9 cellular contexts compared by ENCODE assay signal in the genomic region with DNA sequence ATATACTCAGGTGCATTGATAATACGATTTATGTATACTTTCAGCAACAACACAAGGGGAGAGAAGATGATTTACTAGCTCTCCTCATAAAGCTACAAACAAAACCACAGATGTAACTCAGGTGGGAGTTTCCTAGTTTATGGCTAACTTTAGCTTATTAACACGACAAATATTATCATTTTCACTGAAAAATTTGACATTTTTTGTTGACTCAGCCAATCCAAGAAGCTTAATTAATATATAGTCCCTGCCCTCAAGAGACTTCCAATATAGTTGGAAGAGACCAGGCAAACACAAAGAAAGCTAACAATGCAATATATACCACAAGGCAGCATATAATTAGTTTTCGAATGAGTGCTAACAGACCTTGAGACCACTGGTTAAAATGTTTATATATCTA. TPM values are rescaled to one million over a fixed set of nuclear protein-coding genes. Genes with fewer than 3 reads are reported as not detected.
DNase-seq lines count a peak whose midpoint lies in the region; ATAC-seq, FAIRE-seq and TF ChIP-seq lines count a peak whose summit lies in the region.
"Had no signal": no experiment of that assay in that cellular context is flagged by ENCODE, and none has a peak within 500 bp of the region (broad histone marks: within the 10 kb centered on the region; RNA-seq: fewer than 3 reads in every experiment).

No MANE protein-coding gene starts in this region.

- H2AFZ ChIP-seq in keratinocyte (ENCODE audit: control insufficient read depth, low read length), result no peak overlapping the region

- peaks cover 41% of the 10 kb centered on the region for H3K79me2 ChIP-seq in keratinocyte (ENCODE audit: control insufficient read depth, insufficient read depth, low read length)

- peaks cover 10% of the 10 kb centered on the region for H3K36me3 Mint-ChIP-seq in activated T-cell treated with anti-CD3 and anti-CD28 coated beads, Interleukin-2, amount 50 U/mL, for 4 hours (ENCODE audit: insufficient read depth)
- peaks cover 34% of the 10 kb centered on the region for H3K36me3 Mint-ChIP-seq in activated T-helper 2 cell treated with anti-CD3 and anti-CD28 coated beads, Interferon-gamma antibody, Interleukin-2, Interleukin-4, amounts not matched to agents 10 μg/mL and 5 μg/mL and 100 μg/mL, durations not matched to agents 14 hours and 24 hours and 36 hours (ENCODE audit: low read depth)

- H3K9me1 ChIP-seq in keratinocyte (ENCODE audit: control insufficient read depth, extremely low read depth, insufficient read depth, low read length), result no peaks in the 10 kb centered on the region

- H3K27ac Mint-ChIP-seq in activated T-helper 2 cell treated with anti-CD3 and anti-CD28 coated beads, Interferon-gamma antibody, Interleukin-2, Interleukin-4, amounts not matched to agents 10 μg/mL and 5 μg/mL and 100 μg/mL, durations not matched to agents 14 hours and 24 hours and 36 hours, result no peak overlapping the region

- H3K36me3 ChIP-seq in keratinocyte (ENCODE audit: control insufficient read depth in 2 of 2, extremely low read depth in 1 of 2, insufficient read depth in 2 of 2, low read length in 2 of 2) (peaks cover 0 to 5% of the 10 kb centered on the region in 2 experiments), thoracic aorta (no peaks in the 10 kb centered on the region)

- H4K20me1 ChIP-seq in keratinocyte (ENCODE audit: control insufficient read depth, extremely low read depth, insufficient read depth, low read length), result no peaks in the 10 kb centered on the region

- intact Hi-C loops in activated T-helper 2 cell treated with anti-CD3 and anti-CD28 coated beads, Interferon-gamma antibody, Interleukin-2, Interleukin-4, amounts not matched to agents 10 μg/mL and 5 μg/mL and 100 μg/mL, durations not matched to agents 14 hours and 24 hours and 36 hours (cut with micrococcal nuclease), result loop anchor here (1.0 to 5.0 kb wide), 5 partner anchors 38 to 643 kb away; a partner anchor contains a TSS

- peak overlapping the region; percentile 87 for H3K4me2 ChIP-seq in keratinocyte (ENCODE audit: control insufficient read depth, extremely low read depth, insufficient read depth, low read depth, low read length)

- H3K4me1 Mint-ChIP-seq in activated T-cell treated with anti-CD3 and anti-CD28 coated beads, Interleukin-2, amount 50 U/mL, for 4 hours (ENCODE audit: low read depth), result peaks cover 30% of the 10 kb centered on the region
- peaks cover 28% of the 10 kb centered on the region for H3K4me1 Mint-ChIP-seq in activated T-helper 2 cell treated with anti-CD3 and anti-CD28 coated beads, Interferon-gamma antibody, Interleukin-2, Interleukin-4, amounts not matched to agents 10 μg/mL and 5 μg/mL and 100 μg/mL, durations not matched to agents 14 hours and 24 hours and 36 hours (ENCODE audit: low read depth)

- H3K27me3 Mint-ChIP-seq in activated T-cell treated with anti-CD3 and anti-CD28 coated beads, Interleukin-2, amount 50 U/mL, for 4 hours (ENCODE audit: low read depth), result no peaks in the 10 kb centered on the region
- no peaks in the 10 kb centered on the region for H3K27me3 Mint-ChIP-seq in activated T-helper 2 cell treated with anti-CD3 and anti-CD28 coated beads, Interferon-gamma antibody, Interleukin-2, Interleukin-4, amounts not matched to agents 10 μg/mL and 5 μg/mL and 100 μg/mL, durations not matched to agents 14 hours and 24 hours and 36 hours (ENCODE audit: low read depth)

- H3K9me3 ChIP-seq in keratinocyte (ENCODE audit: control insufficient read depth, low read depth, low read length) (no peaks in the 10 kb centered on the region), thoracic aorta (no peaks in the 10 kb centered on the region)

- peaks cover 1% of the 10 kb centered on the region for H3K9me3 Mint-ChIP-seq in activated T-cell treated with anti-CD3 and anti-CD28 coated beads, Interleukin-2, amount 50 U/mL, for 4 hours
- H3K9me3 Mint-ChIP-seq in activated T-helper 2 cell treated with anti-CD3 and anti-CD28 coated beads, Interferon-gamma antibody, Interleukin-2, Interleukin-4, amounts not matched to agents 10 μg/mL and 5 μg/mL and 100 μg/mL, durations not matched to agents 14 hours and 24 hours and 36 hours, result peaks cover 1% of the 10 kb centered on the region

- FAIRE-seq in keratinocyte (lab: Jason Lieb, UNC) (no peak), RCC 7860 (lab: Jason Lieb, UNC) (no peak), HTR-8/SVneo (lab: Jason Lieb, UNC) (no peak)

- TF ChIP-seq CTCF in keratinocyte (optimal IDR thresholded peaks at IDR 0.05 in 1 of 3, IDR thresholded peaks at IDR 0.05 in 1 of 3, conservative IDR thresholded peaks at IDR 0.05 in 1 of 3; ENCODE audit: extremely low read depth in 1 of 3, insufficient read depth in 2 of 3, low read length in 3 of 3) (no peak), thoracic aorta (IDR thresholded peaks at IDR 0.05) (no peak)

- H3K4me3 Mint-ChIP-seq in activated T-cell treated with anti-CD3 and anti-CD28 coated beads, Interleukin-2, amount 50 U/mL, for 4 hours, result peak overlapping the region; percentile 98
- peak overlapping the region; percentile 95 for H3K4me3 Mint-ChIP-seq in activated T-helper 2 cell treated with anti-CD3 and anti-CD28 coated beads, Interferon-gamma antibody, Interleukin-2, Interleukin-4, amounts not matched to agents 10 μg/mL and 5 μg/mL and 100 μg/mL, durations not matched to agents 14 hours and 24 hours and 36 hours (ENCODE audit: low read depth)

- no peak for ATAC-seq in activated T-cell treated with anti-CD3 and anti-CD28 coated beads, Interleukin-2, amount 50 U/mL, for 4 hours
- no peak for ATAC-seq in thoracic aorta (ENCODE audit: insufficient number of reproducible peaks, low FRiP score, low read depth)

- H3K27ac ChIP-seq in keratinocyte (ENCODE audit: control insufficient read depth, insufficient read depth, low read length) (peak overlapping the region; percentile 91), thoracic aorta (no peak overlapping the region)

- H3K4me1 ChIP-seq in keratinocyte (ENCODE audit: control insufficient read depth, extremely low read depth, insufficient read depth, low read length), result peaks cover 6% of the 10 kb centered on the region
- H3K4me1 ChIP-seq in thoracic aorta (ENCODE audit: control insufficient read depth in 1 of 2, low read depth in 2 of 2), result peaks cover 13 to 20% of the 10 kb centered on the region in 2 donors

- H3K27me3 ChIP-seq in keratinocyte (ENCODE audit: control insufficient read depth, extremely low read depth, insufficient read depth, low read length) (no peaks in the 10 kb centered on the region), thoracic aorta (replicated peaks; ENCODE audit: insufficient read depth) (no peaks in the 10 kb centered on the region)

- dilution Hi-C loops in keratinocyte (cut with MboI; ENCODE audit: extremely low pct_ligation_motif_present, low sequenced_read_pairs), result no loop called here

- peak overlapping the region; percentile 85 to 96 (median 86) for H3K4me3 ChIP-seq in keratinocyte (ENCODE audit: control insufficient read depth in 2 of 3, extremely low read depth in 1 of 3, insufficient read depth in 2 of 3, low read depth in 1 of 3, low read length in 3 of 3)
- H3K4me3 ChIP-seq in thoracic aorta, result peak overlapping the region; percentile 82

- DNase-seq in activated T-cell treated with anti-CD3 and anti-CD28 coated beads, Interleukin-2, amount 50 U/mL, for 4 hours, result no peak
- no peak for DNase-seq in activated T-cell treated with anti-CD3 and anti-CD28 coated beads for 4 hours
- DNase-seq in activated T-helper 2 cell treated with anti-CD3 and anti-CD28 coated beads, Interferon-gamma antibody, Interleukin-2, Interleukin-4, amounts not matched to agents 10 μg/mL and 5 μg/mL and 100 μg/mL, durations not matched to agents 14 hours and 24 hours and 36 hours (ENCODE audit: low spot score), result no peak
- DNase-seq in keratinocyte (ENCODE audit: low read depth, low spot score), result no peak
- DNase-seq in thoracic aorta (ENCODE audit: low spot score), result no peak
- DNase-seq in stimulated activated CD4-positive, alpha-beta T cell treated with anti-CD3 and anti-CD28 coated beads, Interleukin-2, amount 100 ng/mL, for 24 hours, result no peak
- DNase-seq in RCC 7860 (ENCODE audit: low spot score), result no peak
- DNase-seq in HTR-8/SVneo (ENCODE audit: insufficient read length, low spot score), result no peak
- DNase-seq: DMS53 had no signal

- H3K9ac ChIP-seq in keratinocyte (ENCODE audit: control insufficient read depth, extremely low read depth, insufficient read depth, low read length), result peak overlapping the region; percentile 90

RNA-seq across cellular contexts. Expression of a gene that starts 0.8 kb away (rescaled TPM):
- total RNA-seq in activated T-cell treated with anti-CD3 and anti-CD28 coated beads, Interleukin-2, amount 50 U/mL, for 4 hours, result 100 to 1,000 TPM; 172 to 219 (median 211) TPM
- 128 and 139 TPM in 2 replicates for total RNA-seq in activated T-helper 2 cell treated with anti-CD3 and anti-CD28 coated beads, Interferon-gamma antibody, Interleukin-2, Interleukin-4, amounts not matched to agents 10 μg/mL and 5 μg/mL and 100 μg/mL, durations not matched to agents 14 hours and 24 hours and 36 hours
- polyA plus RNA-seq in keratinocyte, result 38.7 to 109 TPM (median 51.4 TPM) in 3 replicates
- 107 TPM for polyA plus RNA-seq in keratinocyte (2011; ENCODE audit: low read depth)
- polyA plus RNA-seq in keratinocyte (2011; cell fraction: cytosol; rRNA removed), result 24.5 and 32.2 TPM in 2 replicates
- polyA plus RNA-seq in keratinocyte (2011; cell fraction: nucleus; rRNA removed), result 35.2 and 57.3 TPM in 2 replicates
- polyA plus RNA-seq in keratinocyte (2012; ENCODE audit: low replicate concordance), result 44.8 and 57.3 TPM in 2 replicates
- polyA minus RNA-seq in keratinocyte, result 9.9 to 32.3 TPM (median 25.3 TPM) in 3 replicates
- 16.9 TPM for polyA minus RNA-seq in keratinocyte (2011; cell fraction: cytosol; rRNA and poly(A)+ RNA removed)
- polyA minus RNA-seq in keratinocyte (2011; cell fraction: nucleus; rRNA and poly(A)+ RNA removed), result 12.8 and 26.4 TPM in 2 replicates
- 10 to 100 TPM in 1 of 2 donors, 1 to 10 TPM in 1; 7.7 to 18.6 TPM for total RNA-seq in thoracic aorta

RNA-seq across cellular contexts. Expression of a gene that starts 1.4 kb away (rescaled TPM):
- 1 to 10 TPM; 1.2 to 1.5 (median 1.4) TPM for total RNA-seq in activated T-cell treated with anti-CD3 and anti-CD28 coated beads, Interleukin-2, amount 50 U/mL, for 4 hours
- total RNA-seq in activated T-helper 2 cell treated with anti-CD3 and anti-CD28 coated beads, Interferon-gamma antibody, Interleukin-2, Interleukin-4, amounts not matched to agents 10 μg/mL and 5 μg/mL and 100 μg/mL, durations not matched to agents 14 hours and 24 hours and 36 hours, result 4.6 and 5.0 TPM in 2 replicates
- polyA plus RNA-seq in keratinocyte, result 3.1 to 6.5 TPM (median 5.2 TPM) in 3 replicates
- polyA plus RNA-seq in keratinocyte (2011; ENCODE audit: low read depth), result 2.2 TPM
- polyA plus RNA-seq in keratinocyte (2011; cell fraction: cytosol; rRNA removed), result 2.4 and 5.6 TPM in 2 replicates
- 10.4 and 13.7 TPM in 2 replicates for polyA plus RNA-seq in keratinocyte (2011; cell fraction: nucleus; rRNA removed)
- 1.4 and 2.3 TPM in 2 replicates for polyA plus RNA-seq in keratinocyte (2012; ENCODE audit: low replicate concordance)
- polyA minus RNA-seq in keratinocyte, result 1.7 to 6.6 TPM (median 6.6 TPM) in 3 replicates
- 3.5 TPM for polyA minus RNA-seq in keratinocyte (2011; cell fraction: cytosol; rRNA and poly(A)+ RNA removed)
- polyA minus RNA-seq in keratinocyte (2011; cell fraction: nucleus; rRNA and poly(A)+ RNA removed), result 2.8 and 11.3 TPM in 2 replicates
- 10 to 100 TPM; 10.5 to 25.6 TPM for total RNA-seq in thoracic aorta

RNA-seq across cellular contexts. Expression of a gene that starts 39.1 kb away (rescaled TPM):
- total RNA-seq in activated T-cell treated with anti-CD3 and anti-CD28 coated beads, Interleukin-2, amount 50 U/mL, for 4 hours, result 1 to 10 TPM; 3.3 to 4.7 (median 4.0) TPM
- 6.2 and 8.0 TPM in 2 replicates for total RNA-seq in activated T-helper 2 cell treated with anti-CD3 and anti-CD28 coated beads, Interferon-gamma antibody, Interleukin-2, Interleukin-4, amounts not matched to agents 10 μg/mL and 5 μg/mL and 100 μg/mL, durations not matched to agents 14 hours and 24 hours and 36 hours
- 1.1 to 2.2 TPM (median 1.8 TPM) in 3 replicates for polyA plus RNA-seq in keratinocyte
- 1.7 TPM for polyA plus RNA-seq in keratinocyte (2011; ENCODE audit: low read depth)
- polyA plus RNA-seq in keratinocyte (2011; cell fraction: cytosol; rRNA removed), result 0.57 and 1.5 TPM in 2 replicates
- polyA plus RNA-seq in keratinocyte (2011; cell fraction: nucleus; rRNA removed), result 5.0 and 5.3 TPM in 2 replicates
- 0.79 and 1.0 TPM in 2 replicates for polyA plus RNA-seq in keratinocyte (2012; ENCODE audit: low replicate concordance)
- polyA minus RNA-seq in keratinocyte, result 1.5 to 1.7 TPM in 2 of 3 replicates, not detected in the other
- 0.77 TPM for polyA minus RNA-seq in keratinocyte (2011; cell fraction: cytosol; rRNA and poly(A)+ RNA removed)
- 2.7 and 3.2 TPM in 2 replicates for polyA minus RNA-seq in keratinocyte (2011; cell fraction: nucleus; rRNA and poly(A)+ RNA removed)
- total RNA-seq in thoracic aorta, result 10 to 100 TPM; 12.9 to 13.7 TPM
